In genomic region chr16:15143601-15144093, GRCh38 we compare ENCODE assay signal across 7 cellular contexts. TPM values are rescaled to one million over a fixed set of nuclear protein-coding genes. Genes with fewer than 3 reads are reported as not detected.
A peak's percentile ranks its signal among the peaks of the same experiment; 100 is the strongest.
DNase-seq lines count a peak whose midpoint lies in the region; ATAC-seq and TF ChIP-seq lines count a peak whose summit lies in the region.
"Not testable (repeated sequence)": the region's sequence is repeated elsewhere in the genome, so short reads cannot be mapped to it uniquely, and the experiment has no call there.

No MANE protein-coding gene starts in this region.

- H3K4me1 ChIP-seq in ES-I3 (ENCODE audit: insufficient read depth, low read length) = not testable (repeated sequence)
- H3K4me1 ChIP-seq in RWPE2 (ENCODE audit: insufficient read depth, poor library complexity, severe bottlenecking) (peaks cover 22% of the 10 kb centered on the region), fibroblast of lung (ENCODE audit: control insufficient read depth, extremely low read depth, insufficient read depth, low read length) (peaks cover 14% of the 10 kb centered on the region), neuronal stem cell (ENCODE audit: control insufficient read depth in 2 of 2, insufficient read depth in 1 of 2, low read depth in 1 of 2, low read length in 2 of 2) (peaks cover 4 to 13% of the 10 kb centered on the region in 2 donors), smooth muscle cell (ENCODE audit: low read depth) (peaks cover 13% of the 10 kb centered on the region)

- H3K9me3 ChIP-seq in ES-I3 (ENCODE audit: control insufficient read depth, insufficient read depth, low read length); RWPE2 (ENCODE audit: severe bottlenecking); fibroblast of lung (ENCODE audit: control insufficient read depth, insufficient read depth, low read depth, low read length); neuronal stem cell (replicated peaks in 1 of 2; ENCODE audit: control insufficient read depth in 2 of 2, insufficient read depth in 1 of 2, low read depth in 1 of 2, low read length in 2 of 2); smooth muscle cell (replicated peaks; ENCODE audit: low read depth): not testable (repeated sequence)

- not testable (repeated sequence) for H2BK5ac ChIP-seq in neuronal stem cell (ENCODE audit: low read length)

- TF ChIP-seq CTCF in RWPE2 (IDR thresholded peaks at IDR 0.05; ENCODE audit: poor library complexity, severe bottlenecking); brain microvascular endothelial cell (IDR thresholded peaks at IDR 0.05; ENCODE audit: low read depth, low read length, missing control alignments); fibroblast of lung (conservative IDR thresholded peaks at IDR 0.05 in 1 of 2, IDR thresholded peaks at IDR 0.05 in 1 of 2; ENCODE audit: low read depth in 1 of 2, low read length in 2 of 2); smooth muscle cell (IDR thresholded peaks at IDR 0.05; ENCODE audit: borderline replicate concordance, insufficient read depth, poor library complexity, severe bottlenecking): not testable (repeated sequence)

- not testable (repeated sequence) for H3K23ac ChIP-seq in neuronal stem cell (ENCODE audit: low read depth, low read length, poor library complexity)

- not testable (repeated sequence) for DNase-seq in RWPE2 (ENCODE audit: low spot score); brain microvascular endothelial cell; fibroblast of lung (ENCODE audit: low read depth in 2 of 2); neuronal stem cell (ENCODE audit: low spot score); smooth muscle cell (lab: John Stamatoyannopoulos, UW; ENCODE audit: unreplicated experiment)
- DNase-seq in islet precursor cell = peak; percentile 80

- not testable (repeated sequence) for H4K20me1 ChIP-seq in fibroblast of lung (ENCODE audit: control insufficient read depth, extremely low read depth, insufficient read depth, low read length)
- peaks cover 77% of the 10 kb centered on the region for H4K20me1 ChIP-seq in smooth muscle cell (ENCODE audit: low read depth)

- peak overlapping the region; percentile 68 for H3K27ac ChIP-seq in RWPE2 (ENCODE audit: poor library complexity, severe bottlenecking)
- H3K27ac ChIP-seq in brain microvascular endothelial cell = peak overlapping the region; percentile 34
- peak overlapping the region; percentile 82 for H3K27ac ChIP-seq in fibroblast of lung (ENCODE audit: insufficient read depth, low read length)
- H3K27ac ChIP-seq in neuronal stem cell (replicated peaks; ENCODE audit: low read length) = not testable (repeated sequence)
- peak overlapping the region; percentile 66 for H3K27ac ChIP-seq in smooth muscle cell (ENCODE audit: low read depth)

- peak overlapping the region; percentile 3; the same call in 1 of the 2 replicates for H3K9ac ChIP-seq in ES-I3 (ENCODE audit: low read depth, low read length)
- H3K9ac ChIP-seq in fibroblast of lung (ENCODE audit: insufficient read depth, low read length) = peak overlapping the region; percentile 50
- H3K9ac ChIP-seq in neuronal stem cell (ENCODE audit: low read depth, low read length, poor library complexity); smooth muscle cell (ENCODE audit: low read depth): not testable (repeated sequence)

- not testable (repeated sequence) for H4K8ac ChIP-seq in neuronal stem cell (ENCODE audit: low read depth, low read length)

- H3K79me1 ChIP-seq in neuronal stem cell (ENCODE audit: low read depth, low read length) = peaks cover 16% of the 10 kb centered on the region

- H3K18ac ChIP-seq in neuronal stem cell (ENCODE audit: low read length) = peak overlapping the region; percentile 87

- H2AFZ ChIP-seq in fibroblast of lung (ENCODE audit: low read length); smooth muscle cell (ENCODE audit: low read depth): not testable (repeated sequence)
- peak overlapping the region; percentile 58 for H2AFZ ChIP-seq in neuronal stem cell (ENCODE audit: low read length)

- H2AK5ac ChIP-seq in neuronal stem cell (ENCODE audit: low read depth, low read length) = not testable (repeated sequence)

- ATAC-seq in RWPE2 (ENCODE audit: low read depth) = not testable (repeated sequence)

- not testable (repeated sequence) for H3K4me3 ChIP-seq in RWPE2 (ENCODE audit: severe bottlenecking); brain microvascular endothelial cell (ENCODE audit: low read depth, low read length); neuronal stem cell (ENCODE audit: low read length in 2 of 2)
- peak overlapping the region in 1 of 4 experiments; percentile 14 for H3K4me3 ChIP-seq in fibroblast of lung (replicated peaks in 1 of 4; ENCODE audit: control extremely low read depth in 1 of 4, insufficient read depth in 1 of 4, low read depth in 3 of 4, low read length in 4 of 4)
- peak overlapping the region; percentile 38 for H3K4me3 ChIP-seq in smooth muscle cell

- H3F3A ChIP-seq in smooth muscle cell (ENCODE audit: low read depth) = not testable (repeated sequence)

- H2BK12ac ChIP-seq in neuronal stem cell (ENCODE audit: low read length) = not testable (repeated sequence)

- H3K14ac ChIP-seq in neuronal stem cell (ENCODE audit: low read length) = not testable (repeated sequence)

- H3K4ac ChIP-seq in neuronal stem cell (ENCODE audit: low read length) = not testable (repeated sequence)

- in situ Hi-C loops in brain microvascular endothelial cell (cut with HindIII; ENCODE audit: low pct_ligation_motif_present, low sequenced_read_pairs) = not testable (repeated sequence)

- H3K79me2 ChIP-seq in fibroblast of lung (ENCODE audit: control insufficient read depth, insufficient read depth, low read length) (peaks cover 40% of the 10 kb centered on the region), smooth muscle cell (ENCODE audit: low read depth) (peaks cover 61% of the 10 kb centered on the region)

- H2BK15ac ChIP-seq in neuronal stem cell (ENCODE audit: low read length) = not testable (repeated sequence)

- not testable (repeated sequence) for H2BK120ac ChIP-seq in neuronal stem cell (ENCODE audit: low read depth, low read length)

- not testable (repeated sequence) for H4K91ac ChIP-seq in neuronal stem cell (ENCODE audit: low read depth, low read length, poor library complexity)

- not testable (repeated sequence) for H3K36me3 ChIP-seq in ES-I3 (ENCODE audit: insufficient read depth, low read length); RWPE2 (ENCODE audit: low read depth); brain microvascular endothelial cell (replicated peaks); fibroblast of lung (ENCODE audit: control insufficient read depth, insufficient read depth, low read length); neuronal stem cell (replicated peaks in 1 of 2; ENCODE audit: control insufficient read depth in 2 of 2, insufficient read depth in 2 of 2, low read length in 2 of 2); smooth muscle cell (ENCODE audit: low read depth)

- H3K4me2 ChIP-seq in fibroblast of lung (ENCODE audit: extremely low read depth, insufficient read depth, low read length) (peak overlapping the region; percentile 59), smooth muscle cell (peak overlapping the region; percentile 84)
- H3K4me2 ChIP-seq in neuronal stem cell (ENCODE audit: insufficient read depth, low read length, poor library complexity, severe bottlenecking) = not testable (repeated sequence)

- WGBS in neuronal stem cell (ENCODE audit: extremely low coverage in 2 of 2, insufficient read length in 2 of 2, insufficient replicate concordance in 1 of 2), 2 donors = no CpG with 5 or more reads among the region's 26 CpGs
- WGBS in smooth muscle cell (ENCODE audit: low lambda C conversion rate) = 20% methylated on average over 23 of the region's 26 CpGs

- H3K27me3 ChIP-seq in RWPE2 (ENCODE audit: insufficient read depth, poor library complexity, severe bottlenecking); brain microvascular endothelial cell (replicated peaks); fibroblast of lung (ENCODE audit: control insufficient read depth, insufficient read depth, low read length); neuronal stem cell (ENCODE audit: control insufficient read depth in 3 of 3, insufficient read depth in 3 of 3, low read depth in 1 of 3, low read length in 3 of 3); smooth muscle cell (ENCODE audit: low read depth): not testable (repeated sequence)

RNA-seq across cellular contexts. Expression of gene RRN3, which starts 49.6 kb away (rescaled TPM):
- total RNA-seq in fibroblast of lung = 38.3 and 43.6 TPM in 2 replicates
- 28.9 and 32.5 TPM in 2 replicates for polyA plus RNA-seq in fibroblast of lung
- polyA plus RNA-seq in fibroblast of lung (2012) = 16.4 and 20.6 TPM in 2 replicates
- polyA minus RNA-seq in fibroblast of lung (ENCODE audit: low replicate concordance) = 9.1 and 18.3 TPM in 2 replicates
- 12.3 TPM for polyA plus RNA-seq in neuronal stem cell (2013, experiment 1 of 2)
- 12.8 TPM for polyA plus RNA-seq in neuronal stem cell (2013, experiment 2 of 2)
- total RNA-seq in smooth muscle cell = 47.1 and 48.6 TPM in 2 replicates
- polyA plus RNA-seq in smooth muscle cell = 17.1 and 17.7 TPM in 2 replicates
